In the genomic region with DNA sequence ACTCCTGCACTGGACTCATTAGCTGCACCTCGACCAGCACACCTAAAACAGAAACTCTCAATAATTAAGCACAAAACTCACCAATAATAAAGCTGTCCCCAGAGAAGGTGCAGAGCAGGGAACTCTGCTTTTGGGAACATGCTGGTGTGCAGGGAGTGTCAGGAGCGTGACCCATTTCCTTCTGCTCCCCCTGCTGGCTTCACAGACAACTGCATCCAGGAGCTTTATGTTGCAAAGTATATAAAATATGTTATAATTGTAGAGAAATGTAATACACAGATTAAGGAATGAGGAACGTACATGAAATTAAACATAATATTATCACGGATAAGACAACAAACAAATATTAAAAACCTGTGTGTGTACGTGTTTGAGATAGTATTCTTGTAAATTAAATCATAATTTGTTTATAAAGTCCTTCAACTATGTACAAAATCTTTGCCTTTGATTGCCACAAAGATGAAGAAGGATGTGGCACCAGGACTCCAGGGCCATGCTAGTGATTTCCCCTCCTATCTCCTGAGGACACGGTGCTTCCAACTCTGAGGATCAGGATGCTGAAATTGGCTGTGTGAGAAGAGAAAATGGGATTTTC, we compare ENCODE assay signal across 8 cellular contexts.
A peak's percentile ranks its signal among the peaks of the same experiment; 100 is the strongest.
DNase-seq lines count a peak whose midpoint lies in the region; ATAC-seq and TF ChIP-seq lines count a peak whose summit lies in the region.

No MANE protein-coding gene starts in this region.

- POLR2A ChIA-PET in CD8-positive, alpha-beta T cell (lab: Charles Lee): no interaction called here

- no peaks in the 10 kb centered on the region for H3K9me3 Mint-ChIP-seq in CD8-positive, alpha-beta T cell
- H3K9me3 Mint-ChIP-seq in chondrocyte (ENCODE audit: low read depth) (no peaks in the 10 kb centered on the region), memory B cell (no peaks in the 10 kb centered on the region)

- no peaks in the 10 kb centered on the region for H3K4me1 ChIP-seq in CD8-positive, alpha-beta T cell (ENCODE audit: insufficient read depth, low read length)
- no peaks in the 10 kb centered on the region for H3K4me1 ChIP-seq in transverse colon

- intact Hi-C loops in CD8-positive, alpha-beta T cell (cut with DNase I, micrococcal nuclease): no loop called here
- intact Hi-C loops in transverse colon (cut with DNase I; ENCODE audit: low total_unique reads): no loop called here

- WGBS in transverse colon (ENCODE audit: low coverage in 1 of 2), 2 donors: 11 to 20% methylated on average over 5 to 6 of the region's 6 CpGs

- H3K4me3 ChIP-seq in CD8-positive, alpha-beta T cell (ENCODE audit: low read depth, low read length): no peak overlapping the region
- no peak overlapping the region for H3K4me3 ChIP-seq in transverse colon

- in situ Hi-C loops in transverse colon (cut with MboI; ENCODE audit: low pct_ligation_motif_present in 1 of 4, low pct_unique_long_range_greater_than_20kb in 1 of 4, low sequenced_read_pairs in 3 of 4): no loop called here

- H3K27ac ChIP-seq in CD8-positive, alpha-beta T cell (ENCODE audit: low read depth, low read length): no peak overlapping the region
- H3K27ac ChIP-seq in transverse colon: no peak overlapping the region

- ATAC-seq in CD8-positive, alpha-beta T cell: no peak
- ATAC-seq in memory B cell (ENCODE audit: low read depth): no peak

- CTCF ChIA-PET in CD8-positive, alpha-beta T cell (lab: Charles Lee): interaction anchor here (0.7 to 2.0 kb wide), 10 partner anchors 9 to 159 kb away, joined by 3 to 11 read pairs (median 3); no protein-coding TSS in a partner anchor

- no peak for TF ChIP-seq EP300 in transverse colon (IDR thresholded peaks at IDR 0.05; ENCODE audit: low read depth)

- H3K27me3 ChIP-seq in CD8-positive, alpha-beta T cell (ENCODE audit: insufficient read depth, low read length): peaks cover 3% of the 10 kb centered on the region
- peaks cover 8% of the 10 kb centered on the region for H3K27me3 ChIP-seq in transverse colon

- no peak overlapping the region for H3K27ac Mint-ChIP-seq in CD8-positive, alpha-beta T cell
- no peak overlapping the region for H3K27ac Mint-ChIP-seq in chondrocyte (ENCODE audit: unreplicated experiment)
- no peak overlapping the region for H3K27ac Mint-ChIP-seq in memory B cell

- no peaks in the 10 kb centered on the region for H3K36me3 ChIP-seq in CD8-positive, alpha-beta T cell (ENCODE audit: insufficient read depth, low read length)
- H3K36me3 ChIP-seq in transverse colon: no peaks in the 10 kb centered on the region

- DNase-seq in CD8-positive, alpha-beta T cell: peak in 4 of 7 experiments; percentile 8 to 41 (median 24)
- DNase-seq in GM19240 (ENCODE audit: insufficient read length, low spot score) (peak; percentile 19), HT-29 (ENCODE audit: low spot score) (peak; percentile 41), SW480 (ENCODE audit: low spot score) (peak; percentile 48), chondrocyte (ENCODE audit: low spot score) (no peak), memory B cell (ENCODE audit: low spot score in 2 of 2) (peak; percentile 18 to 22), transverse colon (peak; percentile 17), cortex of kidney (lab: John Stamatoyannopoulos, UW) (no peak)

- H3K9me3 ChIP-seq in CD8-positive, alpha-beta T cell (ENCODE audit: low read length): no peaks in the 10 kb centered on the region
- H3K9me3 ChIP-seq in transverse colon: no peaks in the 10 kb centered on the region

- peaks cover 36% of the 10 kb centered on the region for H3K27me3 Mint-ChIP-seq in CD8-positive, alpha-beta T cell (ENCODE audit: low read depth)
- peaks cover 49% of the 10 kb centered on the region for H3K27me3 Mint-ChIP-seq in chondrocyte (ENCODE audit: low read depth)
- H3K27me3 Mint-ChIP-seq in memory B cell: peaks cover 24% of the 10 kb centered on the region

- TF ChIP-seq POLR2A in transverse colon (IDR thresholded peaks at IDR 0.05): no peak

- TF ChIP-seq CTCF in CD8-positive, alpha-beta T cell (IDR thresholded peaks at IDR 0.05): peak; percentile 96
- peak; percentile 88 for TF ChIP-seq CTCF in chondrocyte (IDR thresholded peaks at IDR 0.05)
- TF ChIP-seq CTCF in transverse colon (IDR thresholded peaks at IDR 0.05): peak; percentile 38 to 81 (median 78)

- no peaks in the 10 kb centered on the region for H3K4me1 Mint-ChIP-seq in CD8-positive, alpha-beta T cell (ENCODE audit: low read depth)
- no peaks in the 10 kb centered on the region for H3K4me1 Mint-ChIP-seq in chondrocyte (ENCODE audit: low read depth)
- no peaks in the 10 kb centered on the region for H3K4me1 Mint-ChIP-seq in memory B cell

- H3K4me3 Mint-ChIP-seq in CD8-positive, alpha-beta T cell: no peak overlapping the region
- H3K4me3 Mint-ChIP-seq in chondrocyte (ENCODE audit: unreplicated experiment) (no peak overlapping the region), memory B cell (no peak overlapping the region)

- no peaks in the 10 kb centered on the region for H3K36me3 Mint-ChIP-seq in CD8-positive, alpha-beta T cell
- H3K36me3 Mint-ChIP-seq in chondrocyte (ENCODE audit: low read depth) (no peaks in the 10 kb centered on the region), memory B cell (no peaks in the 10 kb centered on the region)

Comparison
In these comparisons a context has a peak if more than half of its experiments do, and no peak if none do; other contexts are left out.
1. DNase-seq: peak in CD8-positive, alpha-beta T cell (4 of 7), GM19240 (single experiment), HT-29 (single experiment), SW480 (single experiment), memory B cell (2 of 2) and transverse colon (single experiment); none in chondrocyte (single experiment) and cortex of kidney (single experiment).
2. Peak in every context shown above with its lines, with median percentiles within 50 percentile points of each other: CTCF ChIP-seq.